ENCODE assay signal across 8 cellular contexts in the genomic region with DNA sequence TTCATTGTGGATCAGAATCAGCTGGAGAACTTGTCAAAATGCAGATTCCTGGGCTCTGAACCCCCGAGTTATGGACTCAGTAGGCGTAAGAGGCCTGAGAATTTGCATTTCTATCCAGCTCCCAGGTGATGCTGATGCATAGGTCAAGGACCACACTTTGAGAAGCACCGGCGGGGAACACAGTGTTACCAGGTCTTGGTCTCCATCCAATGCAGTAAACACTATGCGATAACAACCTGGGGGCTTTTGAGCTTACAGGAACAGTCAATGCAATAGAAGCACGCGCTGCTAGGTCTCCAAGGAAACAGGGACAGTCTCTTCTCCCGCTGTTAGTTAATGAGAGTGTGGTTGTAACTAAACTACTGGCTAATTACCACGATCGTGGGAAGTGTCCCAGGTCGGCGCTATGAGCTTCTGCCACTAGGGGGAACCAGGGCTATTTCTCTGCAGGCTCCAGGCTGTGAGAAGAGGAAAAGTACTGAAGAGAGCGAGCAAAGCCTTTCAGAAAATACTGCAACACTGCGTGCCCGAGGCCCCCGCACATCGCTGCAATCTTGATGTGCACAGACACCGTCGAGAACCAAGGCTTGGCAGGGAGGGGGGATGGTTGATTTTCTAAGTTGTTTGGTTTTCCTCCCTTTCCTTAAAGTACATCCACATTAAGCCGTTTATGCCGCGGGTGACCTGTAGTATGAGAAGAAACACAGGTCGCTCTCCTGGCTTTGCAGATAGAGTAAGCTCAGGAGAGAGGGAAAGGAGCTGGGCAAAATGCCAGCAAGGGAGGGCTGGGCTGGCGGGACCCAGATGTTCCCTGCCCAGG. TPM values are rescaled to one million over a fixed set of nuclear protein-coding genes. Genes with fewer than 3 reads are reported as not detected.
DNase-seq lines count a peak whose midpoint lies in the region; TF ChIP-seq lines count a peak whose summit lies in the region.

No MANE protein-coding gene starts in this region.

- H3K27ac ChIP-seq in right atrium auricular region (no peak overlapping the region), vagina (no peak overlapping the region)

- H3K9me3 ChIP-seq in adipocyte (ENCODE audit: control insufficient read depth, low read length) (no peaks in the 10 kb centered on the region), right atrium auricular region (no peaks in the 10 kb centered on the region), vagina (no peaks in the 10 kb centered on the region)

- H3K27me3 ChIP-seq in H7 (ENCODE audit: control insufficient read depth, insufficient read depth, low read length) (peaks cover 8% of the 10 kb centered on the region; the same call in 1 of the 2 replicates), adipocyte (replicated peaks; ENCODE audit: control insufficient read depth, insufficient read depth, low read length) (peaks cover 24% of the 10 kb centered on the region), right atrium auricular region (no peaks in the 10 kb centered on the region), vagina (no peaks in the 10 kb centered on the region)

- intact Hi-C loops in vagina (cut with DNase I) = loop anchor here (10.0 kb wide), 2 partner anchors 147 to 227 kb away; no protein-coding TSS in a partner anchor

- H3K4me1 ChIP-seq in adipocyte (ENCODE audit: control insufficient read depth, insufficient read depth, low read length) = peaks cover 15% of the 10 kb centered on the region
- peaks cover 3 to 32% of the 10 kb centered on the region in 2 donors for H3K4me1 ChIP-seq in right atrium auricular region
- peaks cover 13% of the 10 kb centered on the region for H3K4me1 ChIP-seq in vagina

- TF ChIP-seq CTCF in right atrium auricular region (IDR thresholded peaks at IDR 0.05) = peak; percentile 77 to 91
- TF ChIP-seq CTCF in vagina (IDR thresholded peaks at IDR 0.05) = peak; percentile 60 to 93 (median 75)

- H3K9ac ChIP-seq in adipocyte (ENCODE audit: low read length) = no peak overlapping the region

- DNase-seq in DMS 273 (lab: John Stamatoyannopoulos, UW; ENCODE audit: unreplicated experiment) = peak; percentile 70
- peak; percentile 83 for DNase-seq in H7
- peak; percentile 68 for DNase-seq in NCI-H128 (lab: John Stamatoyannopoulos, UW; ENCODE audit: unreplicated experiment)
- DNase-seq in T follicular helper cell (ENCODE audit: low read depth) = peak; percentile 48
- DNase-seq in adipocyte (ENCODE audit: low read depth) = peak; percentile 92
- DNase-seq in right atrium auricular region (ENCODE audit: low spot score) = peak; percentile 78
- peak; percentile 85 for DNase-seq in putamen (ENCODE audit: low spot score)
- DNase-seq in vagina (ENCODE audit: extremely low spot score in 2 of 2) = no peak

- TF ChIP-seq POLR2A in vagina (IDR thresholded peaks at IDR 0.05) = no peak

- H3K36me3 ChIP-seq in H7 (replicated peaks; ENCODE audit: control insufficient read depth, insufficient read depth, low read length) = no peaks in the 10 kb centered on the region
- no peaks in the 10 kb centered on the region for H3K36me3 ChIP-seq in adipocyte (ENCODE audit: control insufficient read depth, insufficient read depth, low read length, severe bottlenecking)
- H3K36me3 ChIP-seq in right atrium auricular region = no peaks in the 10 kb centered on the region
- H3K36me3 ChIP-seq in vagina = no peaks in the 10 kb centered on the region

- H3K4me3 ChIP-seq in H7 (ENCODE audit: insufficient read depth, low read depth, low read length) (no peak overlapping the region), adipocyte (ENCODE audit: low read length) (peak overlapping the region; percentile 57), right atrium auricular region (peak overlapping the region in 1 of 2 donors; percentile 26), vagina (peak overlapping the region in 1 of 2 donors; percentile 8)

RNA-seq across cellular contexts. Expression of gene KCNA1, which starts 52.0 kb away (rescaled TPM):
- 0.07 TPM in 1 of 2 replicates, not detected in the other for total RNA-seq in H7 (2014; rRNA removed; shearing (Covaris generic))
- not detected for total RNA-seq in right atrium auricular region
- total RNA-seq in vagina = 0.74 TPM

Comparison
In these comparisons a context has a peak if more than half of its experiments do, and no peak if none do; other contexts are left out.
1. DNase-seq: peak in DMS 273 (single experiment), H7 (single experiment), NCI-H128 (single experiment), T follicular helper cell (single experiment), adipocyte (single experiment), right atrium auricular region (single experiment) and putamen (single experiment); none in vagina (0 of 2).